ENCODE assay signal across 11 cellular contexts in genomic region chr15:67108122-67108871, GRCh38. TPM values are rescaled to one million over a fixed set of nuclear protein-coding genes. Genes with fewer than 3 reads are reported as not detected.
DNase-seq lines count a peak whose midpoint lies in the region; ATAC-seq, FAIRE-seq and TF ChIP-seq lines count a peak whose summit lies in the region.
"Had no signal": no experiment of that assay in that cellular context is flagged by ENCODE, and none has a peak within 500 bp of the region (broad histone marks: within the 10 kb centered on the region; RNA-seq: fewer than 3 reads in every experiment).

No MANE protein-coding gene starts in this region.

- peak overlapping the region; percentile 68 for H3K56ac ChIP-seq in IMR-90 (ENCODE audit: extremely low read depth, insufficient read depth, low read length)

- DNase-seq in A549 (ENCODE audit: low read depth in 1 of 2, low spot score in 1 of 2) = peak in 1 of 2 experiments; percentile 57
- DNase-seq in IMR-90 = no peak
- DNase-seq in activated T-helper 2 cell treated with anti-CD3 and anti-CD28 coated beads, Interferon-gamma antibody, Interleukin-2, Interleukin-4, amounts not matched to agents 10 μg/mL and 5 μg/mL and 100 μg/mL, durations not matched to agents 14 hours and 24 hours and 36 hours (ENCODE audit: low spot score) = no peak
- no peak for DNase-seq in right lobe of liver
- DNase-seq in GM10266 (ENCODE audit: extremely low spot score) = no peak
- DNase-seq in head of caudate nucleus = no peak
- no peak for DNase-seq in Right ventricle myocardium superior
- DNase-seq: DMS153; left colon; stimulated activated CD4-positive, alpha-beta T cell treated with anti-CD3 and anti-CD28 coated beads, Interleukin-4, amount 100 ng/mL, for 1 hour had no signal

- peaks cover 79% of the 10 kb centered on the region for H3K4me1 ChIP-seq in A549
- peaks cover 56% of the 10 kb centered on the region for H3K4me1 ChIP-seq in IMR-90 (ENCODE audit: control insufficient read depth, insufficient read depth, low read length)
- peaks cover 0 to 35% (median 13%) of the 10 kb centered on the region in 4 donors for H3K4me1 ChIP-seq in right lobe of liver

- peak overlapping the region; percentile 96 for H3K23ac ChIP-seq in IMR-90 (ENCODE audit: low read depth, low read length)

- WGBS in A549 (ENCODE audit: missing lambda C conversion rate) = 35% methylated on average over 9 of the region's 9 CpGs
- 44% methylated on average over 3 of the region's 9 CpGs; no CpG with 5 or more reads in 1 of the 2 experiments for WGBS in IMR-90 (ENCODE audit: extremely low coverage in 2 of 2, insufficient read length in 1 of 2), 2 experiments
- WGBS in right lobe of liver (ENCODE audit: insufficient coverage, low coverage, low lambda C conversion rate, missing lambda C conversion rate) = 47% methylated on average over 8 of the region's 9 CpGs

- POLR2A ChIA-PET in A549 (lab: Yijun Ruan, JAX) (interaction anchor here (2.8 to 3.1 kb wide), 3 partner anchors 11 to 59 kb away, joined by 10 to 16 read pairs (median 13); no protein-coding TSS in a partner anchor), IMR-90 (lab: Charles Lee; ENCODE audit: unreplicated experiment) (no interaction called here)

- peak overlapping the region; percentile 82 for H2BK15ac ChIP-seq in IMR-90 (ENCODE audit: low read depth, low read length)

- H4K91ac ChIP-seq in IMR-90 (ENCODE audit: insufficient read depth, low read depth, low read length) = peak overlapping the region; percentile 99

- CTCF ChIA-PET in A549 (lab: Yijun Ruan, JAX) = interaction anchor here (0.9 to 11.7 kb wide), 5 partner anchors 15 to 162 kb away, joined by 3 to 142 read pairs (median 4); no protein-coding TSS in a partner anchor
- CTCF ChIA-PET in IMR-90 (lab: Yijun Ruan, JAX) = interaction anchor here (1.0 kb wide), 1 partner anchor 161 kb away, joined by 3 read pairs; no protein-coding TSS in a partner anchor

- H2BK120ac ChIP-seq in IMR-90 (ENCODE audit: low read depth, low read length) = peak overlapping the region; percentile 99

- peak overlapping the region; percentile 72 for H3K9ac ChIP-seq in IMR-90 (ENCODE audit: low read depth, low read length)

- peak overlapping the region; percentile 24 for H2AFZ ChIP-seq in IMR-90 (replicated peaks; ENCODE audit: low read length, poor library complexity)

- in situ Hi-C loops in IMR-90 (cut with MboI; ENCODE audit: low sequenced_read_pairs) = loop anchor here (5.0 kb wide), 1 partner anchor 69 kb away; no protein-coding TSS in a partner anchor

- peak overlapping the region; percentile 38 for H3K27ac Mint-ChIP-seq in activated T-helper 2 cell treated with anti-CD3 and anti-CD28 coated beads, Interferon-gamma antibody, Interleukin-2, Interleukin-4, amounts not matched to agents 10 μg/mL and 5 μg/mL and 100 μg/mL, durations not matched to agents 14 hours and 24 hours and 36 hours

- H3K27ac ChIP-seq in A549 (peak overlapping the region; percentile 92 to 93), IMR-90 (ENCODE audit: insufficient read depth, low read length) (peak overlapping the region; percentile 95), right lobe of liver (peak overlapping the region in 1 of 3 donors; percentile 14)

- no peak for ATAC-seq in A549
- ATAC-seq in IMR-90 (ENCODE audit: low read depth) = no peak
- peak in 3 of 4 donors; percentile 11 to 42 (median 21) for ATAC-seq in right lobe of liver
- no peak for ATAC-seq in GM19455 (IDR thresholded peaks at IDR 0.05; ENCODE audit: unreplicated experiment)
- ATAC-seq in Right ventricle myocardium superior (ENCODE audit: poor library complexity) = no peak
- ATAC-seq: left colon had no signal

- peak overlapping the region; percentile 100 for H2AK5ac ChIP-seq in IMR-90 (ENCODE audit: low read depth, low read length)

- H4K20me1 ChIP-seq in IMR-90 (ENCODE audit: insufficient read depth, low read length) = peaks cover 43% of the 10 kb centered on the region

- peaks cover 12% of the 10 kb centered on the region for H3K9me3 Mint-ChIP-seq in activated T-helper 2 cell treated with anti-CD3 and anti-CD28 coated beads, Interferon-gamma antibody, Interleukin-2, Interleukin-4, amounts not matched to agents 10 μg/mL and 5 μg/mL and 100 μg/mL, durations not matched to agents 14 hours and 24 hours and 36 hours

- no peak for TF ChIP-seq RAD21 in A549 (conservative IDR thresholded peaks at IDR 0.05 in 1 of 2, IDR thresholded peaks at IDR 0.05 in 1 of 2)
- no peak for TF ChIP-seq RAD21 in IMR-90 (IDR thresholded peaks at IDR 0.05; ENCODE audit: low read length)

- peaks cover 38 to 64% of the 10 kb centered on the region in 2 experiments for H3K79me1 ChIP-seq in IMR-90 (ENCODE audit: low read depth in 1 of 2, low read length in 2 of 2)

- H3K14ac ChIP-seq in IMR-90 (replicated peaks; ENCODE audit: low read depth, low read length) = peak overlapping the region; percentile 98

- no peak for TF ChIP-seq EP300 in A549 (IDR thresholded peaks at IDR 0.05)

- H2BK5ac ChIP-seq in IMR-90 (ENCODE audit: low read depth, low read length, poor library complexity, severe bottlenecking) = peak overlapping the region; percentile 99

- no peak for TF ChIP-seq POLR2A in A549 (IDR thresholded peaks at IDR 0.05; ENCODE audit: low read length)
- TF ChIP-seq POLR2A in IMR-90 (IDR thresholded peaks at IDR 0.05; ENCODE audit: low read depth, low read length) = peak; percentile 7
- TF ChIP-seq POLR2A in right lobe of liver (IDR thresholded peaks at IDR 0.05) = no peak

- H3K4me3 ChIP-seq in A549 (no peak overlapping the region), IMR-90 (ENCODE audit: insufficient read depth, low read depth, low read length) (no peak overlapping the region), right lobe of liver (no peak overlapping the region)

- peaks cover 74% of the 10 kb centered on the region for H3K4me1 Mint-ChIP-seq in activated T-helper 2 cell treated with anti-CD3 and anti-CD28 coated beads, Interferon-gamma antibody, Interleukin-2, Interleukin-4, amounts not matched to agents 10 μg/mL and 5 μg/mL and 100 μg/mL, durations not matched to agents 14 hours and 24 hours and 36 hours (ENCODE audit: low read depth)

- no peaks in the 10 kb centered on the region for H3K27me3 ChIP-seq in IMR-90 (ENCODE audit: control insufficient read depth, insufficient read depth, low read length)
- H3K27me3 ChIP-seq in right lobe of liver = no peaks in the 10 kb centered on the region

- dilution Hi-C loops in IMR-90 (cut with HindIII; ENCODE audit: low sequenced_read_pairs, unreplicated experiment) = no loop called here

- intact Hi-C loops in IMR-90 (cut with micrococcal nuclease) (loop anchor here (2.0 kb wide), 1 partner anchor 17 kb away; no protein-coding TSS in a partner anchor), right lobe of liver (cut with DNase I) (no loop called here), head of caudate nucleus (cut with DNase I) (no loop called here), Right ventricle myocardium superior (cut with DNase I) (no loop called here)
- intact Hi-C loops in activated T-helper 2 cell treated with anti-CD3 and anti-CD28 coated beads, Interferon-gamma antibody, Interleukin-2, Interleukin-4, amounts not matched to agents 10 μg/mL and 5 μg/mL and 100 μg/mL, durations not matched to agents 14 hours and 24 hours and 36 hours (cut with micrococcal nuclease) = no loop called here

- H3K9me3 ChIP-seq in A549 = peaks cover 16% of the 10 kb centered on the region
- no peaks in the 10 kb centered on the region for H3K9me3 ChIP-seq in IMR-90 (ENCODE audit: control insufficient read depth, insufficient read depth, low read length)
- H3K9me3 ChIP-seq in right lobe of liver = no peaks in the 10 kb centered on the region

- H3K4me3 Mint-ChIP-seq in activated T-helper 2 cell treated with anti-CD3 and anti-CD28 coated beads, Interferon-gamma antibody, Interleukin-2, Interleukin-4, amounts not matched to agents 10 μg/mL and 5 μg/mL and 100 μg/mL, durations not matched to agents 14 hours and 24 hours and 36 hours (ENCODE audit: low read depth) = no peak overlapping the region

- no peak for FAIRE-seq in A549 (lab: Jason Lieb, UNC)

- TF ChIP-seq CTCF in A549 (IDR thresholded peaks at IDR 0.05) (no peak), IMR-90 (conservative IDR thresholded peaks at IDR 0.05; ENCODE audit: low read depth, low read length) (no peak), right lobe of liver (IDR thresholded peaks at IDR 0.05) (no peak), GM10266 (IDR thresholded peaks at IDR 0.05; ENCODE audit: control insufficient read depth, insufficient read depth, low read depth, missing control alignments) (no peak)

- H3K18ac ChIP-seq in IMR-90 (ENCODE audit: low read depth, low read length) = peak overlapping the region; percentile 96

- H3K9me1 ChIP-seq in IMR-90 (ENCODE audit: insufficient read depth, low read length) = peaks cover 43% of the 10 kb centered on the region

- peaks cover 28% of the 10 kb centered on the region for H3K36me3 ChIP-seq in IMR-90 (ENCODE audit: control insufficient read depth, insufficient read depth, low read length)
- no peaks in the 10 kb centered on the region for H3K36me3 ChIP-seq in right lobe of liver

- H3K27me3 Mint-ChIP-seq in activated T-helper 2 cell treated with anti-CD3 and anti-CD28 coated beads, Interferon-gamma antibody, Interleukin-2, Interleukin-4, amounts not matched to agents 10 μg/mL and 5 μg/mL and 100 μg/mL, durations not matched to agents 14 hours and 24 hours and 36 hours (ENCODE audit: low read depth) = no peaks in the 10 kb centered on the region

- peak overlapping the region; percentile 100 for H3K4ac ChIP-seq in IMR-90 (ENCODE audit: low read depth, low read length)

- BruUV-seq in IMR-90 (replicated peaks; lab: Mats Ljungman, UMichigan) = no TSS peak

- H4K8ac ChIP-seq in IMR-90 (ENCODE audit: low read depth in 2 of 2, low read length in 2 of 2) = peak overlapping the region; percentile 65 to 95

- peak overlapping the region; percentile 46 for H2AK9ac ChIP-seq in IMR-90 (replicated peaks; ENCODE audit: low read depth, low read length, poor library complexity)

- H2BK20ac ChIP-seq in IMR-90 (ENCODE audit: low read depth, low read length) = peak overlapping the region; percentile 95

- H3K4me2 ChIP-seq in A549 (peak overlapping the region; percentile 72), IMR-90 (ENCODE audit: low read depth, low read length) (peak overlapping the region; percentile 16; the same call in 1 of the 2 replicates)

- peak overlapping the region; percentile 91 for H4K5ac ChIP-seq in IMR-90 (ENCODE audit: low read depth, low read length)

- H3K36me3 Mint-ChIP-seq in activated T-helper 2 cell treated with anti-CD3 and anti-CD28 coated beads, Interferon-gamma antibody, Interleukin-2, Interleukin-4, amounts not matched to agents 10 μg/mL and 5 μg/mL and 100 μg/mL, durations not matched to agents 14 hours and 24 hours and 36 hours (ENCODE audit: low read depth) = peaks cover 61% of the 10 kb centered on the region

RNA-seq across cellular contexts. Expression of gene SMAD3, which starts 42.9 kb away (rescaled TPM):
- polyA plus RNA-seq in A549 (2011; rRNA removed) (77.2 and 101 TPM in 2 replicates), A549 (2017; fragmentation: RNase III; extraction: RNeasy Plus Mini Kit Qiagen cat#74134 plus additional on column Dnase treatment) (74.6 to 106 TPM (median 93.4 TPM) in 3 replicates), IMR-90 (2012; rRNA removed) (177 and 194 TPM in 2 replicates)
- polyA plus RNA-seq in A549 (2012; cell fraction: cytosol; rRNA removed) = 116 and 161 TPM in 2 replicates
- polyA plus RNA-seq in A549 (2012; cell fraction: nucleus; rRNA removed) = 256 and 267 TPM in 2 replicates
- polyA minus RNA-seq in A549 (2011; rRNA and poly(A)+ RNA removed) = 138 and 158 TPM in 2 replicates
- total RNA-seq in IMR-90 (2012; rRNA removed) (71.0 and 71.1 TPM in 2 replicates), right lobe of liver (10 to 100 TPM in 5 of 6 experiments, 1 to 10 TPM in 1; 9.2 to 34.0 (median 14.4) TPM), Right ventricle myocardium superior (17.3 TPM)
- 153 and 181 TPM in 2 replicates for polyA plus RNA-seq in IMR-90 (2012; cell fraction: cytosol; rRNA removed)
- 378 and 409 TPM in 2 replicates for polyA plus RNA-seq in IMR-90 (2012; cell fraction: nucleus; rRNA removed; ENCODE audit: low replicate concordance)
- 25.2 and 28.1 TPM in 2 replicates for total RNA-seq in activated T-helper 2 cell treated with anti-CD3 and anti-CD28 coated beads, Interferon-gamma antibody, Interleukin-2, Interleukin-4, amounts not matched to agents 10 μg/mL and 5 μg/mL and 100 μg/mL, durations not matched to agents 14 hours and 24 hours and 36 hours

Comparison
In these comparisons a context has a peak if more than half of its experiments do, and no peak if none do; other contexts are left out.
1. ATAC-seq: peak in right lobe of liver (3 of 4); none in A549 (0 of 2), IMR-90 (single experiment), GM19455 (single experiment) and Right ventricle myocardium superior (single experiment).